ENCODE assay signal across 16 cellular contexts in the genomic region with DNA sequence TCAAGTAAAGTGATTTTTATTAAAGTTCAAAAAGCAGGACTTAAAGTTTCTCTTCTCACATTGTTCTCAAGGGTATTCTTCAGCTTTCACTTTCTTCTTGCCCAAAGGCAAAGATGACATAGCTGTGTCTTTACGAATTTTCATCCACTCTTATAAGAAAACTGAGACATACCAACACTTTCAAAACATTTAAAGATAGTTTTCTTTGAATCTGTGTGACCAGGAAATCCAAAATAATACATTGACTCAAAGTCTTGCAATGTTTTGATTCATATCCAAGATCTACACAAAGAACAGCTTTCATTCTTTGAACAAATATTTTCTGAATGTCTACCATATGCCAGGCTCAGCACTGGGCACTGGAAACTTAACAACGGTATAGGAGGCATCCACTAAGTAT.
DNase-seq lines count a peak whose midpoint lies in the region; ATAC-seq lines count a peak whose summit lies in the region.
"Had no signal": no experiment of that assay in that cellular context is flagged by ENCODE, and none has a peak within 500 bp of the region (broad histone marks: within the 10 kb centered on the region; RNA-seq: fewer than 3 reads in every experiment).

No MANE protein-coding gene starts in this region.

- no peaks in the 10 kb centered on the region for H3K79me2 ChIP-seq in mesendoderm (ENCODE audit: control insufficient read depth, insufficient read depth, low read length)

- peaks cover 35% of the 10 kb centered on the region for H3K4me1 ChIP-seq in BLaER1
- no peaks in the 10 kb centered on the region for H3K4me1 ChIP-seq in mesendoderm (ENCODE audit: control insufficient read depth, low read depth, low read length)

- H3K9ac ChIP-seq in BLaER1 (no peak overlapping the region), mesendoderm (ENCODE audit: low read length) (no peak overlapping the region)

- H4K8ac ChIP-seq in mesendoderm (ENCODE audit: low read depth, low read length) = no peak overlapping the region

- H2BK15ac ChIP-seq in mesendoderm (replicated peaks; ENCODE audit: low read depth) = no peak overlapping the region

- peaks cover 4% of the 10 kb centered on the region for H3K27me3 Mint-ChIP-seq in T-helper 2 cell treated with Interferon-gamma antibody and Interleukin-4, amounts not matched to agents 5 μg/mL and 100 μg/mL, for 36 hours (ENCODE audit: low read depth)

- no peak for DNase-seq in T-helper 2 cell treated with Interferon-gamma antibody and Interleukin-4, amounts not matched to agents 5 μg/mL and 100 μg/mL, for 36 hours (ENCODE audit: low spot score)
- DNase-seq in fibroblast of the conjunctiva (ENCODE audit: low read depth) (peak; percentile 49), cerebellum (ENCODE audit: low spot score) (no peak), mesendoderm (no peak)
- DNase-seq: activated CD4-positive, alpha-beta T cell treated with anti-CD3 and anti-CD28 coated beads, Interleukin-2, amount 50 U/mL, for 4 hours; immature natural killer cell; KG1; NCI-H510A treated with DMSO at 0.1 percent for 48 hours had no signal

- peak overlapping the region; percentile 13 for H3K4me3 Mint-ChIP-seq in T-helper 2 cell treated with Interferon-gamma antibody and Interleukin-4, amounts not matched to agents 5 μg/mL and 100 μg/mL, for 36 hours
- H3K4me3 Mint-ChIP-seq: immature natural killer cell, nephron had no signal

- peak; percentile 46 for ATAC-seq in HG02798 (IDR thresholded peaks at IDR 0.05; ENCODE audit: poor library complexity, unreplicated experiment)
- ATAC-seq in GM19395 (IDR thresholded peaks at IDR 0.05; ENCODE audit: unreplicated experiment) = no peak
- no peak for ATAC-seq in HG02610 (IDR thresholded peaks at IDR 0.05; ENCODE audit: unreplicated experiment)
- ATAC-seq: activated naive CD4-positive, alpha-beta T cell treated with anti-CD3 and anti-CD28 coated beads, Interleukin-2, amount 50 U/mL, for 72 hours had no signal

- H2BK120ac ChIP-seq in mesendoderm (ENCODE audit: low read depth, low read length) = no peak overlapping the region

- peak overlapping the region; percentile 41 for H3K4me2 ChIP-seq in BLaER1
- H3K4me2 ChIP-seq in mesendoderm (ENCODE audit: low read length) = no peak overlapping the region

- no peak overlapping the region for H3K27ac Mint-ChIP-seq in T-helper 2 cell treated with Interferon-gamma antibody and Interleukin-4, amounts not matched to agents 5 μg/mL and 100 μg/mL, for 36 hours
- H3K27ac Mint-ChIP-seq: activated naive CD4-positive, alpha-beta T cell treated with anti-CD3 and anti-CD28 coated beads, Interleukin-2, amount 50 U/mL, for 72 hours; immature natural killer cell had no signal

- no peaks in the 10 kb centered on the region for H3K9me3 ChIP-seq in BLaER1

- H2AK5ac ChIP-seq in mesendoderm (ENCODE audit: low read length) = no peak overlapping the region

- H3K27me3 ChIP-seq in BLaER1 (no peaks in the 10 kb centered on the region), mesendoderm (ENCODE audit: insufficient read depth, low read length, poor library complexity) (no peaks in the 10 kb centered on the region)

- no peak overlapping the region for H2BK5ac ChIP-seq in mesendoderm (ENCODE audit: low read length)

- WGBS in mesendoderm (ENCODE audit: extremely low coverage, insufficient coverage, low lambda C conversion rate) = no CpG with 5 or more reads among the region's 2 CpGs

- H3K56ac ChIP-seq in mesendoderm (ENCODE audit: low read length) = no peak overlapping the region

- H3K36me3 Mint-ChIP-seq in T-helper 2 cell treated with Interferon-gamma antibody and Interleukin-4, amounts not matched to agents 5 μg/mL and 100 μg/mL, for 36 hours (ENCODE audit: low read depth) = no peaks in the 10 kb centered on the region
- H3K36me3 Mint-ChIP-seq: activated naive CD4-positive, alpha-beta T cell treated with anti-CD3 and anti-CD28 coated beads, Interleukin-2, amount 50 U/mL, for 72 hours; immature natural killer cell had no signal

- peaks cover 14% of the 10 kb centered on the region for H3K4me1 Mint-ChIP-seq in T-helper 2 cell treated with Interferon-gamma antibody and Interleukin-4, amounts not matched to agents 5 μg/mL and 100 μg/mL, for 36 hours (ENCODE audit: low read depth)

- no peaks in the 10 kb centered on the region for H3K9me3 Mint-ChIP-seq in T-helper 2 cell treated with Interferon-gamma antibody and Interleukin-4, amounts not matched to agents 5 μg/mL and 100 μg/mL, for 36 hours
- H3K9me3 Mint-ChIP-seq: activated naive CD4-positive, alpha-beta T cell treated with anti-CD3 and anti-CD28 coated beads, Interleukin-2, amount 50 U/mL, for 72 hours had no signal

- H3K23ac ChIP-seq in mesendoderm (ENCODE audit: low read length) = no peak overlapping the region

- H3K18ac ChIP-seq in mesendoderm (ENCODE audit: low read length) = no peak overlapping the region

- no peaks in the 10 kb centered on the region for H4K20me1 ChIP-seq in BLaER1

- H3K27ac ChIP-seq in BLaER1 (no peak overlapping the region), mesendoderm (ENCODE audit: low read depth, low read length) (no peak overlapping the region)
- H3K27ac ChIP-seq: C4-2B, SK-N-MC had no signal

- no peak overlapping the region for H4K5ac ChIP-seq in mesendoderm (ENCODE audit: low read length)

- no peak overlapping the region for H3K4ac ChIP-seq in mesendoderm (ENCODE audit: low read depth, low read length)

- no peak overlapping the region for H3K4me3 ChIP-seq in BLaER1
- H3K4me3 ChIP-seq in mesendoderm (ENCODE audit: low read length) = no peak overlapping the region
- H3K4me3 ChIP-seq: SK-N-MC had no signal

- no peaks in the 10 kb centered on the region for H3K79me1 ChIP-seq in mesendoderm (ENCODE audit: low read length)

- no peaks in the 10 kb centered on the region for H3K36me3 ChIP-seq in BLaER1
- H3K36me3 ChIP-seq in mesendoderm (ENCODE audit: control insufficient read depth, insufficient read depth, low read length) = no peaks in the 10 kb centered on the region
